Comparison of ENCODE assay signal across 8 cellular contexts in genomic region chr20:41136336-41136694, GRCh38. TPM values are rescaled to one million over a fixed set of nuclear protein-coding genes. Genes with fewer than 3 reads are reported as not detected.
DNase-seq lines count a peak whose midpoint lies in the region; ATAC-seq, FAIRE-seq and TF ChIP-seq lines count a peak whose summit lies in the region.

No MANE protein-coding gene starts in this region.

- no peak for DNase-seq in activated CD4-positive, alpha-beta T cell treated with anti-CD3 and anti-CD28 coated beads, Interleukin-2, amount 10 ng/mL, durations not matched to agents 24 days and 14 days
- no peak for DNase-seq in activated CD4-positive, alpha-beta T cell treated with anti-CD3 and anti-CD28 coated beads, Interleukin-2, amount 50 U/mL, for 1 hour
- DNase-seq in activated CD8-positive, alpha-beta T cell treated with anti-CD3 and anti-CD28 coated beads, Interleukin-2, amount 10 ng/mL, durations not matched to agents 7 days and 5 days = no peak
- DNase-seq in immature natural killer cell (no peak), NOMO-1 treated with dmso at 0.1 percent for 144 hours (lab: John Stamatoyannopoulos, UW; ENCODE audit: unreplicated experiment) (no peak), GM12892 (ENCODE audit: insufficient read length) (no peak)

- TF ChIP-seq POLR2A in GM12892 (IDR thresholded peaks at IDR 0.05; ENCODE audit: low read depth, low read length) = no peak

- peak overlapping the region; percentile 87 for H3K27ac Mint-ChIP-seq in activated CD4-positive, alpha-beta T cell treated with anti-CD3 and anti-CD28 coated beads, Interleukin-2, amount 10 ng/mL, durations not matched to agents 24 days and 14 days
- H3K27ac Mint-ChIP-seq in activated CD8-positive, alpha-beta T cell treated with anti-CD3 and anti-CD28 coated beads, Interleukin-2, amount 10 ng/mL, durations not matched to agents 7 days and 5 days = peak overlapping the region; percentile 83
- peak overlapping the region; percentile 53 to 95 (median 83) for H3K27ac Mint-ChIP-seq in immature natural killer cell

- no peaks in the 10 kb centered on the region for H3K27me3 Mint-ChIP-seq in activated CD4-positive, alpha-beta T cell treated with anti-CD3 and anti-CD28 coated beads, Interleukin-2, amount 10 ng/mL, durations not matched to agents 24 days and 14 days
- no peaks in the 10 kb centered on the region for H3K27me3 Mint-ChIP-seq in activated CD8-positive, alpha-beta T cell treated with anti-CD3 and anti-CD28 coated beads, Interleukin-2, amount 10 ng/mL, durations not matched to agents 7 days and 5 days (ENCODE audit: low read depth)
- peaks cover 8 to 16% (median 12%) of the 10 kb centered on the region in 3 donors for H3K27me3 Mint-ChIP-seq in immature natural killer cell (ENCODE audit: low read depth in 3 of 3)

- H3K4me1 Mint-ChIP-seq in activated CD4-positive, alpha-beta T cell treated with anti-CD3 and anti-CD28 coated beads, Interleukin-2, amount 10 ng/mL, durations not matched to agents 24 days and 14 days = peaks cover 56% of the 10 kb centered on the region
- peaks cover 47% of the 10 kb centered on the region for H3K4me1 Mint-ChIP-seq in activated CD8-positive, alpha-beta T cell treated with anti-CD3 and anti-CD28 coated beads, Interleukin-2, amount 10 ng/mL, durations not matched to agents 7 days and 5 days (ENCODE audit: low read depth)
- peaks cover 45 to 46% of the 10 kb centered on the region in 2 donors for H3K4me1 Mint-ChIP-seq in immature natural killer cell

- POLR2A ChIA-PET in activated CD8-positive, alpha-beta T cell treated with anti-CD3 and anti-CD28 coated beads, Interleukin-2, amount 10 ng/mL, durations not matched to agents 7 days and 5 days (lab: Charles Lee) = interaction anchor here (0.7 to 15.3 kb wide), 5 partner anchors 10 to 145 kb away, joined by 3 to 343 read pairs (median 3); no protein-coding TSS in a partner anchor

- H3K27ac ChIP-seq in temporal lobe (ENCODE audit: low read depth, low read length) = peak overlapping the region; percentile 87

- H3K36me3 Mint-ChIP-seq in activated CD4-positive, alpha-beta T cell treated with anti-CD3 and anti-CD28 coated beads, Interleukin-2, amount 10 ng/mL, durations not matched to agents 24 days and 14 days (ENCODE audit: low read depth) = peaks cover 28% of the 10 kb centered on the region
- peaks cover 34% of the 10 kb centered on the region for H3K36me3 Mint-ChIP-seq in activated CD8-positive, alpha-beta T cell treated with anti-CD3 and anti-CD28 coated beads, Interleukin-2, amount 10 ng/mL, durations not matched to agents 7 days and 5 days (ENCODE audit: low read depth)
- H3K36me3 Mint-ChIP-seq in immature natural killer cell = peaks cover 0 to 3% (median 0%) of the 10 kb centered on the region in 3 donors

- no peak for FAIRE-seq in GM12892 (lab: Jason Lieb, UNC)

- H3K9me3 Mint-ChIP-seq in activated CD4-positive, alpha-beta T cell treated with anti-CD3 and anti-CD28 coated beads, Interleukin-2, amount 10 ng/mL, durations not matched to agents 24 days and 14 days = no peaks in the 10 kb centered on the region
- H3K9me3 Mint-ChIP-seq in activated CD8-positive, alpha-beta T cell treated with anti-CD3 and anti-CD28 coated beads, Interleukin-2, amount 10 ng/mL, durations not matched to agents 7 days and 5 days (ENCODE audit: insufficient read depth) = no peaks in the 10 kb centered on the region
- no peaks in the 10 kb centered on the region for H3K9me3 Mint-ChIP-seq in immature natural killer cell

- intact Hi-C loops in activated CD4-positive, alpha-beta T cell treated with anti-CD3 and anti-CD28 coated beads, Interleukin-2, amount 10 ng/mL, durations not matched to agents 24 days and 14 days (cut with micrococcal nuclease) = loop anchor here (1.0 to 10.0 kb wide), 5 partner anchors 36 to 558 kb away; partner anchors contain the start of genes CHD6, TOP1 and ZHX3

- peak overlapping the region; percentile 80 for H3K4me3 Mint-ChIP-seq in activated CD4-positive, alpha-beta T cell treated with anti-CD3 and anti-CD28 coated beads, Interleukin-2, amount 10 ng/mL, durations not matched to agents 24 days and 14 days
- H3K4me3 Mint-ChIP-seq in activated CD8-positive, alpha-beta T cell treated with anti-CD3 and anti-CD28 coated beads, Interleukin-2, amount 10 ng/mL, durations not matched to agents 7 days and 5 days = peak overlapping the region; percentile 77
- H3K4me3 Mint-ChIP-seq in immature natural killer cell = peak overlapping the region; percentile 86 to 93 (median 91)

- CTCF ChIA-PET in activated CD8-positive, alpha-beta T cell treated with anti-CD3 and anti-CD28 coated beads, Interleukin-2, amount 10 ng/mL, durations not matched to agents 7 days and 5 days (lab: Charles Lee) = interaction anchor here (1.0 to 16.0 kb wide), 19 partner anchors 9 to 279 kb away, joined by 3 to 347 read pairs (median 22); partner anchors contain the start of gene LPIN3

- no peak for ATAC-seq in activated CD8-positive, alpha-beta T cell treated with anti-CD3 and anti-CD28 coated beads, Interleukin-2, amount 10 ng/mL, durations not matched to agents 7 days and 5 days
- no peak for ATAC-seq in HG03108 (IDR thresholded peaks at IDR 0.05; ENCODE audit: unreplicated experiment)

RNA-seq across cellular contexts. Expression of gene PLCG1, which starts 1.0 kb away (rescaled TPM):
- total RNA-seq in activated CD4-positive, alpha-beta T cell treated with anti-CD3 and anti-CD28 coated beads, Interleukin-2, amount 10 ng/mL, durations not matched to agents 24 days and 14 days = 246 and 255 TPM in 2 replicates
- 100 to 1,000 TPM; 395 to 406 TPM for total RNA-seq in activated CD8-positive, alpha-beta T cell treated with anti-CD3 and anti-CD28 coated beads, Interleukin-2, amount 10 ng/mL, durations not matched to agents 7 days and 5 days
- 10 to 100 TPM in 1 of 3 donors, 1 to 10 TPM in 2; 3.2 to 31.4 (median 7.5) TPM for polyA plus RNA-seq in immature natural killer cell
- 82.1 TPM for total RNA-seq in temporal lobe
- polyA plus RNA-seq in GM12892 (2012; ENCODE audit: missing spikeins) = 73.2 TPM
